In genomic region chr7:151672706-151673105, GRCh38 we compare ENCODE assay signal across 23 cellular contexts.
DNase-seq lines count a peak whose midpoint lies in the region; ATAC-seq lines count a peak whose summit lies in the region.
"Had no signal": no experiment of that assay in that cellular context is flagged by ENCODE, and none has a peak within 500 bp of the region (broad histone marks: within the 10 kb centered on the region; RNA-seq: fewer than 3 reads in every experiment).

No MANE protein-coding gene starts in this region.

- H3K27me3 ChIP-seq in mesenchymal stem cell (ENCODE audit: control insufficient read depth in 1 of 2, insufficient read depth in 1 of 2, low read length in 2 of 2) (no peaks in the 10 kb centered on the region), HAP-1 (ENCODE audit: low read depth) (no peaks in the 10 kb centered on the region)
- H3K27me3 ChIP-seq: ovary, transverse colon had no signal

- no peak overlapping the region for H2AFZ ChIP-seq in mesenchymal stem cell (ENCODE audit: low read depth, low read length)

- H3K4ac ChIP-seq in mesenchymal stem cell (ENCODE audit: low read depth in 1 of 2, low read length in 2 of 2): no peak overlapping the region

- H3K4me3 ChIP-seq in mesenchymal stem cell (ENCODE audit: insufficient read depth in 1 of 2, low read depth in 1 of 2, low read length in 2 of 2) (no peak overlapping the region), HAP-1 (no peak overlapping the region)
- H3K4me3 ChIP-seq: ovary, transverse colon had no signal

- H3K36me3 Mint-ChIP-seq in activated naive CD8-positive, alpha-beta T cell treated with anti-CD3 and anti-CD28 coated beads for 36 hours: peaks cover 22% of the 10 kb centered on the region
- peaks cover 13% of the 10 kb centered on the region for H3K36me3 Mint-ChIP-seq in activated naive CD8-positive, alpha-beta T cell treated with anti-CD3 and anti-CD28 coated beads, Interleukin-2, amount 50 U/mL, for 24 hours (ENCODE audit: low read depth)

- no peak for DNase-seq in activated naive CD8-positive, alpha-beta T cell treated with anti-CD3 and anti-CD28 coated beads for 36 hours
- DNase-seq in activated naive CD8-positive, alpha-beta T cell treated with anti-CD3 and anti-CD28 coated beads, Interleukin-2, amount 50 U/mL, for 24 hours: no peak
- no peak for DNase-seq in Right ventricle myocardium inferior (ENCODE audit: missing footprints)
- DNase-seq in mesenchymal stem cell: peak; percentile 47
- DNase-seq in SHP77 treated with DMSO at 0.1 percent for 48 hours (lab: John Stamatoyannopoulos, UW): no peak
- no peak for DNase-seq in NCI-H524 treated with DMSO at 0.1 percent for 48 hours (lab: John Stamatoyannopoulos, UW)
- DNase-seq in HAP-1 (ENCODE audit: low spot score in 2 of 2): no peak
- DNase-seq: 8988T; activated CD4-positive, alpha-beta T cell treated with anti-CD3 and anti-CD28 coated beads, Interleukin-2, amount 10 ng/mL, durations not matched to agents 7 days and 5 days; foreskin fibroblast; hypothalamus; islet precursor cell; naive thymus-derived CD4-positive, alpha-beta T cell; NCI-H1105 treated with DMSO at 0.1 percent for 48 hours; NCI-H526; stimulated activated CD4-positive, alpha-beta T cell treated with anti-CD3 and anti-CD28 coated beads, Interleukin-2, amount 100 ng/mL, for 48 hours; stimulated activated naive CD8-positive, alpha-beta T cell treated with anti-CD3 and anti-CD28 coated beads, Interleukin-15, amount 100 ng/mL, for 72 hours; transverse colon had no signal

- intact Hi-C loops in Right ventricle myocardium inferior (cut with DNase I): loop anchor here (5.0 kb wide), 1 partner anchor 40 kb away; no protein-coding TSS in a partner anchor

- H2BK12ac ChIP-seq in mesenchymal stem cell (ENCODE audit: low read length in 2 of 2): peak overlapping the region; percentile 3 to 94

- no peak overlapping the region for H2AK5ac ChIP-seq in mesenchymal stem cell (ENCODE audit: low read length, severe bottlenecking)

- no peak overlapping the region for H3K23ac ChIP-seq in mesenchymal stem cell (ENCODE audit: low read length in 2 of 2)

- no peaks in the 10 kb centered on the region for H3K79me1 ChIP-seq in mesenchymal stem cell (replicated peaks; ENCODE audit: low read length, poor library complexity, severe bottlenecking)

- no peak for ATAC-seq in activated naive CD8-positive, alpha-beta T cell treated with anti-CD3 and anti-CD28 coated beads, Interleukin-2, amount 50 U/mL, for 24 hours
- peak; percentile 29 for ATAC-seq in Right ventricle myocardium inferior
- no peak for ATAC-seq in HG02798 (IDR thresholded peaks at IDR 0.05; ENCODE audit: poor library complexity, unreplicated experiment)
- ATAC-seq: HCT116; naive thymus-derived CD4-positive, alpha-beta T cell; stimulated activated naive CD8-positive, alpha-beta T cell treated with anti-CD3 and anti-CD28 coated beads, Interleukin-15, amount 100 ng/mL, for 72 hours had no signal

- H2BK5ac ChIP-seq in mesenchymal stem cell (ENCODE audit: low read depth, low read length, poor library complexity, severe bottlenecking): no peak overlapping the region

- H3K27me3 Mint-ChIP-seq in activated naive CD8-positive, alpha-beta T cell treated with anti-CD3 and anti-CD28 coated beads for 36 hours: no peaks in the 10 kb centered on the region
- H3K27me3 Mint-ChIP-seq in activated naive CD8-positive, alpha-beta T cell treated with anti-CD3 and anti-CD28 coated beads, Interleukin-2, amount 50 U/mL, for 24 hours: no peaks in the 10 kb centered on the region
- H3K27me3 Mint-ChIP-seq: activated CD4-positive, alpha-beta T cell treated with anti-CD3 and anti-CD28 coated beads, Interleukin-2, amount 10 ng/mL, durations not matched to agents 7 days and 5 days; B cell; stimulated activated naive CD8-positive, alpha-beta T cell treated with anti-CD3 and anti-CD28 coated beads, Interleukin-15, amount 100 ng/mL, for 72 hours had no signal

- H3K36me3 ChIP-seq in mesenchymal stem cell (ENCODE audit: control insufficient read depth in 1 of 2, insufficient read depth in 2 of 2, low read depth in 1 of 2, low read length in 2 of 2): no peaks in the 10 kb centered on the region
- H3K36me3 ChIP-seq in HAP-1 (replicated peaks): no peaks in the 10 kb centered on the region
- H3K36me3 ChIP-seq: ovary, transverse colon had no signal

- H2BK15ac ChIP-seq in mesenchymal stem cell (ENCODE audit: low read depth, poor library complexity, severe bottlenecking): no peak overlapping the region

- no peak overlapping the region for H2BK120ac ChIP-seq in mesenchymal stem cell (ENCODE audit: low read depth, low read length)

- H3K9me3 Mint-ChIP-seq in activated naive CD8-positive, alpha-beta T cell treated with anti-CD3 and anti-CD28 coated beads for 36 hours: peaks cover 1% of the 10 kb centered on the region
- H3K9me3 Mint-ChIP-seq in activated naive CD8-positive, alpha-beta T cell treated with anti-CD3 and anti-CD28 coated beads, Interleukin-2, amount 50 U/mL, for 24 hours: no peaks in the 10 kb centered on the region
- H3K9me3 Mint-ChIP-seq: activated CD4-positive, alpha-beta T cell treated with anti-CD3 and anti-CD28 coated beads, Interleukin-2, amount 10 ng/mL, durations not matched to agents 7 days and 5 days; activated T-helper 2 cell treated with anti-CD3 and anti-CD28 coated beads, Interferon-gamma antibody, Interleukin-2, Interleukin-4, amounts not matched to agents 10 μg/mL and 5 μg/mL and 100 μg/mL, durations not matched to agents 14 hours and 24 hours and 36 hours had no signal

- H3K27ac ChIP-seq in mesenchymal stem cell (ENCODE audit: low read length, poor library complexity, severe bottlenecking): no peak overlapping the region
- H3K27ac ChIP-seq: transverse colon had no signal

- H3K4me3 Mint-ChIP-seq in activated naive CD8-positive, alpha-beta T cell treated with anti-CD3 and anti-CD28 coated beads for 36 hours: no peak overlapping the region
- no peak overlapping the region for H3K4me3 Mint-ChIP-seq in activated naive CD8-positive, alpha-beta T cell treated with anti-CD3 and anti-CD28 coated beads, Interleukin-2, amount 50 U/mL, for 24 hours
- H3K4me3 Mint-ChIP-seq: activated CD4-positive, alpha-beta T cell treated with anti-CD3 and anti-CD28 coated beads, Interleukin-2, amount 10 ng/mL, durations not matched to agents 7 days and 5 days; B cell; naive thymus-derived CD4-positive, alpha-beta T cell; stimulated activated naive CD8-positive, alpha-beta T cell treated with anti-CD3 and anti-CD28 coated beads, Interleukin-15, amount 100 ng/mL, for 72 hours had no signal

- H3K4me1 ChIP-seq in mesenchymal stem cell (ENCODE audit: control insufficient read depth, insufficient read depth, low read depth, low read length): peaks cover 4% of the 10 kb centered on the region
- H3K4me1 ChIP-seq in HAP-1: no peaks in the 10 kb centered on the region
- H3K4me1 ChIP-seq: transverse colon had no signal

- in situ Hi-C loops in HAP-1 (cut with MboI; ENCODE audit: low sequenced_read_pairs): no loop called here

- peak overlapping the region; percentile 12 for H3K27ac Mint-ChIP-seq in activated naive CD8-positive, alpha-beta T cell treated with anti-CD3 and anti-CD28 coated beads for 36 hours
- no peak overlapping the region for H3K27ac Mint-ChIP-seq in activated naive CD8-positive, alpha-beta T cell treated with anti-CD3 and anti-CD28 coated beads, Interleukin-2, amount 50 U/mL, for 24 hours
- H3K27ac Mint-ChIP-seq: activated CD4-positive, alpha-beta T cell treated with anti-CD3 and anti-CD28 coated beads, Interleukin-2, amount 10 ng/mL, durations not matched to agents 7 days and 5 days; activated T-helper 2 cell treated with anti-CD3 and anti-CD28 coated beads, Interferon-gamma antibody, Interleukin-2, Interleukin-4, amounts not matched to agents 10 μg/mL and 5 μg/mL and 100 μg/mL, durations not matched to agents 14 hours and 24 hours and 36 hours; B cell; stimulated activated naive CD8-positive, alpha-beta T cell treated with anti-CD3 and anti-CD28 coated beads, Interleukin-15, amount 100 ng/mL, for 72 hours had no signal

- H3K9ac ChIP-seq in mesenchymal stem cell (ENCODE audit: low read length): no peak overlapping the region

- peaks cover 2% of the 10 kb centered on the region for H3K4me1 Mint-ChIP-seq in activated naive CD8-positive, alpha-beta T cell treated with anti-CD3 and anti-CD28 coated beads for 36 hours
- peaks cover 2% of the 10 kb centered on the region for H3K4me1 Mint-ChIP-seq in activated naive CD8-positive, alpha-beta T cell treated with anti-CD3 and anti-CD28 coated beads, Interleukin-2, amount 50 U/mL, for 24 hours
- H3K4me1 Mint-ChIP-seq: activated CD4-positive, alpha-beta T cell treated with anti-CD3 and anti-CD28 coated beads, Interleukin-2, amount 10 ng/mL, durations not matched to agents 7 days and 5 days had no signal

- no peaks in the 10 kb centered on the region for H3K9me3 ChIP-seq in mesenchymal stem cell (ENCODE audit: control insufficient read depth, low read length)
- no peaks in the 10 kb centered on the region for H3K9me3 ChIP-seq in HAP-1
- H3K9me3 ChIP-seq: ovary, transverse colon had no signal

- H3K4me2 ChIP-seq in mesenchymal stem cell (ENCODE audit: low read length, poor library complexity, severe bottlenecking): no peak overlapping the region

- peak overlapping the region; percentile 75 for H4K91ac ChIP-seq in mesenchymal stem cell (ENCODE audit: low read length)

- no peak overlapping the region for H3K18ac ChIP-seq in mesenchymal stem cell (ENCODE audit: low read depth in 1 of 2, low read length in 2 of 2)

- WGBS in mesenchymal stem cell: 45% methylated on average over 7 of the region's 9 CpGs

- H3K14ac ChIP-seq in mesenchymal stem cell (ENCODE audit: low read length in 2 of 2): no peak overlapping the region

- H4K8ac ChIP-seq in mesenchymal stem cell (ENCODE audit: low read length): peak overlapping the region; percentile 66
